ENCODE assay signal across 15 cellular contexts in the genomic region with DNA sequence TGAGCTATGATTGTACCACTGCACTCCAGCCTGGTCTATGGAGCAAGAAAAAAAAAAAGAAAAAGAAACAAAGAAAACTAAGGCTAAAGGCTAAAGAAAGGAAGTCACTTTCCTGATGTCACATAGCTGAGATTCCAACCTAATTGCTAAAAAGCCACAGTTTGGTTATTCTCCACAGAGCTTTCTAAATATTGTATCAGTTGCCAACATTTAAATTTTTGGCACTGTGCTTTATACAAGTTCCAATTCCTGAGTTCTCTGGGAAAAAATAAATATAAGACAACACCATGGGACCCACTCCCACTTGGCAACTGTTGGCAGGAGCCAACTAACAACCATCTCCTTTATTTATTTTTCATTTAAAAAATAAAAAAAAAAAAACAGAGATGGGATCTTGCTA. TPM values are rescaled to one million over a fixed set of nuclear protein-coding genes. Genes with fewer than 3 reads are reported as not detected.
A peak's percentile ranks its signal among the peaks of the same experiment; 100 is the strongest.
DNase-seq lines count a peak whose midpoint lies in the region; ATAC-seq and TF ChIP-seq lines count a peak whose summit lies in the region.
"Had no signal": no experiment of that assay in that cellular context is flagged by ENCODE, and none has a peak within 500 bp of the region (broad histone marks: within the 10 kb centered on the region; RNA-seq: fewer than 3 reads in every experiment).

No MANE protein-coding gene starts in this region.

- H3K4me1 Mint-ChIP-seq in HFFc6 (ENCODE audit: low read depth): peaks cover 23% of the 10 kb centered on the region
- peaks cover 20% of the 10 kb centered on the region for H3K4me1 Mint-ChIP-seq in dendritic cell treated with granulocyte-macrophage colony-stimulating factor and Interleukin-4, amounts not matched to agents 40 ng/mL and 50 ng/mL, for 4 days (ENCODE audit: low read depth)
- H3K4me1 Mint-ChIP-seq in activated CD4-positive, alpha-beta T cell treated with anti-CD3 and anti-CD28 coated beads for 36 hours: peaks cover 20% of the 10 kb centered on the region

- DNase-seq in AG08395 (ENCODE audit: low spot score) (peak; percentile 81), HFFc6 (peak; percentile 75), myocyte (ENCODE audit: low read depth) (peak; percentile 37), NCI-H1694 treated with DMSO at 0.1 percent for 48 hours (lab: John Stamatoyannopoulos, UW) (no peak), heart right ventricle (no peak)
- DNase-seq in activated CD4-positive, alpha-beta T cell treated with anti-CD3 and anti-CD28 coated beads for 36 hours: no peak
- DNase-seq: body of pancreas; H9; islet precursor cell; Peyer's patch; stimulated activated CD4-positive, alpha-beta T cell treated with anti-CD3 and anti-CD28 coated beads, Interleukin-4, amount 100 ng/mL, for 4 hours had no signal

- peaks cover 0 to 15% (median 10%) of the 10 kb centered on the region in 9 donors for H3K4me1 ChIP-seq in heart right ventricle
- H3K4me1 ChIP-seq: Peyer's patch had no signal

- H3K9me3 ChIP-seq in heart right ventricle: no peaks in the 10 kb centered on the region
- H3K9me3 ChIP-seq: BLaER1 treated with 17β-estradiol and CSF1 and Interleukin-3, amounts not matched to agents 10 nM and 100 nM; body of pancreas; Peyer's patch had no signal

- peaks cover 4% of the 10 kb centered on the region; the same call in 1 of the 2 replicates for H3K9me3 Mint-ChIP-seq in HFFc6
- no peaks in the 10 kb centered on the region for H3K9me3 Mint-ChIP-seq in dendritic cell treated with granulocyte-macrophage colony-stimulating factor and Interleukin-4, amounts not matched to agents 40 ng/mL and 50 ng/mL, for 4 days
- peaks cover 2% of the 10 kb centered on the region for H3K9me3 Mint-ChIP-seq in activated CD4-positive, alpha-beta T cell treated with anti-CD3 and anti-CD28 coated beads for 36 hours (ENCODE audit: low read depth)
- H3K9me3 Mint-ChIP-seq: H9 had no signal

- peak overlapping the region; percentile 57 for H3K27ac Mint-ChIP-seq in HFFc6
- H3K27ac Mint-ChIP-seq in dendritic cell treated with granulocyte-macrophage colony-stimulating factor and Interleukin-4, amounts not matched to agents 40 ng/mL and 50 ng/mL, for 4 days: peak overlapping the region; percentile 92
- no peak overlapping the region for H3K27ac Mint-ChIP-seq in activated CD4-positive, alpha-beta T cell treated with anti-CD3 and anti-CD28 coated beads for 36 hours
- H3K27ac Mint-ChIP-seq: H9 had no signal

- ATAC-seq in HG02840 (IDR thresholded peaks at IDR 0.05; ENCODE audit: low FRiP score, unreplicated experiment) (no peak), heart right ventricle (no peak)
- no peak for ATAC-seq in activated CD4-positive, alpha-beta T cell treated with anti-CD3 and anti-CD28 coated beads for 36 hours
- ATAC-seq: body of pancreas had no signal

- no peak overlapping the region for H3K4me3 Mint-ChIP-seq in HFFc6
- H3K4me3 Mint-ChIP-seq in dendritic cell treated with granulocyte-macrophage colony-stimulating factor and Interleukin-4, amounts not matched to agents 40 ng/mL and 50 ng/mL, for 4 days: no peak overlapping the region
- no peak overlapping the region for H3K4me3 Mint-ChIP-seq in activated CD4-positive, alpha-beta T cell treated with anti-CD3 and anti-CD28 coated beads for 36 hours
- H3K4me3 Mint-ChIP-seq: H9 had no signal

- CTCF ChIA-PET in activated CD4-positive, alpha-beta T cell treated with anti-CD3 and anti-CD28 coated beads for 36 hours (lab: Charles Lee): interaction anchor here (0.6 to 0.8 kb wide), 4 partner anchors 20 to 1581 kb away, joined by 3 read pairs; no protein-coding TSS in a partner anchor

- H3K27me3 Mint-ChIP-seq in HFFc6 (ENCODE audit: insufficient read depth): peaks cover 2% of the 10 kb centered on the region
- H3K27me3 Mint-ChIP-seq in dendritic cell treated with granulocyte-macrophage colony-stimulating factor and Interleukin-4, amounts not matched to agents 40 ng/mL and 50 ng/mL, for 4 days: peaks cover 7% of the 10 kb centered on the region
- H3K27me3 Mint-ChIP-seq in activated CD4-positive, alpha-beta T cell treated with anti-CD3 and anti-CD28 coated beads for 36 hours: no peaks in the 10 kb centered on the region

- H3K36me3 ChIP-seq in heart right ventricle: peaks cover 0 to 19% (median 0%) of the 10 kb centered on the region in 9 donors

- intact Hi-C loops in dendritic cell treated with granulocyte-macrophage colony-stimulating factor and Interleukin-4, amounts not matched to agents 40 ng/mL and 50 ng/mL, for 4 days (cut with micrococcal nuclease): no loop called here
- intact Hi-C loops in activated CD4-positive, alpha-beta T cell treated with anti-CD3 and anti-CD28 coated beads for 36 hours (cut with DNase I, micrococcal nuclease): no loop called here
- intact Hi-C loops in heart right ventricle (cut with DNase I): no loop called here

- peak overlapping the region in 2 of 10 donors; percentile 81 to 82 for H3K27ac ChIP-seq in heart right ventricle
- H3K27ac ChIP-seq: BLaER1 treated with 17β-estradiol and CSF1 and Interleukin-3, amounts not matched to agents 10 nM and 100 nM; body of pancreas; epithelial cell of prostate had no signal

- POLR2A ChIA-PET in activated CD4-positive, alpha-beta T cell treated with anti-CD3 and anti-CD28 coated beads for 36 hours (lab: Charles Lee): interaction anchor here (0.6 to 0.7 kb wide), 4 partner anchors 10 to 1120 kb away, joined by 3 to 5 read pairs (median 3); no protein-coding TSS in a partner anchor

- no peaks in the 10 kb centered on the region for H3K27me3 ChIP-seq in heart right ventricle
- H3K27me3 ChIP-seq: BLaER1 treated with 17β-estradiol and CSF1 and Interleukin-3, amounts not matched to agents 10 nM and 100 nM; body of pancreas; Peyer's patch had no signal

- TF ChIP-seq CTCF in HFFc6 (IDR thresholded peaks at IDR 0.05): no peak
- no peak for TF ChIP-seq CTCF in heart right ventricle (IDR thresholded peaks at IDR 0.05)

- H3K4me3 ChIP-seq in heart right ventricle: no peak overlapping the region
- H3K4me3 ChIP-seq: BLaER1 treated with 17β-estradiol and CSF1 and Interleukin-3, amounts not matched to agents 10 nM and 100 nM; body of pancreas; Peyer's patch had no signal

- H3K36me3 Mint-ChIP-seq in HFFc6 (ENCODE audit: low read depth): peaks cover 40% of the 10 kb centered on the region
- peaks cover 74% of the 10 kb centered on the region for H3K36me3 Mint-ChIP-seq in dendritic cell treated with granulocyte-macrophage colony-stimulating factor and Interleukin-4, amounts not matched to agents 40 ng/mL and 50 ng/mL, for 4 days (ENCODE audit: low read depth)
- H3K36me3 Mint-ChIP-seq in activated CD4-positive, alpha-beta T cell treated with anti-CD3 and anti-CD28 coated beads for 36 hours (ENCODE audit: low read depth): peaks cover 20% of the 10 kb centered on the region

RNA-seq across cellular contexts. Expression of gene LYPD3, which starts 11.2 kb away (rescaled TPM):
- under 1 TPM; 0.17 to 0.35 (median 0.22) TPM for total RNA-seq in HFFc6 (2021; fragmentation: NEBNext Ultra II Directional; extraction: Animal tissue kit (Norgen Biotek cat#: 25700))
- total RNA-seq in myocyte (0.21 and 0.37 TPM in 2 replicates), heart right ventricle (under 1 TPM in 8 of 10 donors, not detected in 2; 0.14 to 0.75 (median 0.37) TPM)
- 0.20 TPM for polyA plus RNA-seq in myocyte (2012)
- 1 to 10 TPM; 2.1 to 3.1 TPM for total RNA-seq in activated CD4-positive, alpha-beta T cell treated with anti-CD3 and anti-CD28 coated beads for 36 hours
- under 1 TPM; 0.29 to 0.42 TPM for polyA plus RNA-seq in heart right ventricle

RNA-seq across cellular contexts. Expression of gene PHLDB3, which starts 27.9 kb away (rescaled TPM):
- 10 to 100 TPM in 4 of 6 experiments, 1 to 10 TPM in 2; 7.5 to 12.5 (median 11.7) TPM for total RNA-seq in HFFc6 (2021; fragmentation: NEBNext Ultra II Directional; extraction: Animal tissue kit (Norgen Biotek cat#: 25700))
- total RNA-seq in myocyte (7.8 and 15.7 TPM in 2 replicates), heart right ventricle (10 to 100 TPM in 1 of 10 donors, 1 to 10 TPM in 9; 4.1 to 10.0 (median 7.0) TPM)
- polyA plus RNA-seq in myocyte (2012): 5.6 TPM
- total RNA-seq in activated CD4-positive, alpha-beta T cell treated with anti-CD3 and anti-CD28 coated beads for 36 hours: 10 to 100 TPM; 14.7 to 17.8 TPM
- 1 to 10 TPM; 4.0 to 5.7 TPM for polyA plus RNA-seq in heart right ventricle

RNA-seq across cellular contexts. Expression of gene ETHE1, which starts 50.4 kb away (rescaled TPM):
- 100 to 1,000 TPM in 4 of 6 experiments, 10 to 100 TPM in 2; 81.3 to 125 (median 107) TPM for total RNA-seq in HFFc6 (2021; fragmentation: NEBNext Ultra II Directional; extraction: Animal tissue kit (Norgen Biotek cat#: 25700))
- total RNA-seq in myocyte (17.6 and 19.8 TPM in 2 replicates), heart right ventricle (10 to 100 TPM in 9 of 10 donors, 1 to 10 TPM in 1; 8.7 to 21.3 (median 13.0) TPM)
- 42.6 TPM for polyA plus RNA-seq in myocyte (2012)
- 10 to 100 TPM; 68.7 to 78.8 TPM for total RNA-seq in activated CD4-positive, alpha-beta T cell treated with anti-CD3 and anti-CD28 coated beads for 36 hours
- 10 to 100 TPM in 1 of 2 donors, 1 to 10 TPM in 1; 5.1 to 23.6 TPM for polyA plus RNA-seq in heart right ventricle

RNA-seq across cellular contexts. Expression of gene ZNF575, which starts 56.4 kb away (rescaled TPM):
- total RNA-seq in HFFc6 (2021; fragmentation: NEBNext Ultra II Directional; extraction: Animal tissue kit (Norgen Biotek cat#: 25700)): 1 to 10 TPM; 1.6 to 2.9 (median 2.3) TPM
- total RNA-seq in myocyte (not detected in 2 replicates), heart right ventricle (1 to 10 TPM in 7 of 10 donors, under 1 TPM in 3; 0.45 to 2.0 (median 1.3) TPM)
- polyA plus RNA-seq in myocyte (2012): 4.1 TPM
- total RNA-seq in activated CD4-positive, alpha-beta T cell treated with anti-CD3 and anti-CD28 coated beads for 36 hours: 1 to 10 TPM; 3.4 to 4.3 TPM
- polyA plus RNA-seq in heart right ventricle: under 1 TPM; 0.54 to 0.80 TPM
- total RNA-seq: H9 had no signal

Comparison
In these comparisons a context has a peak if more than half of its experiments do, and no peak if none do; other contexts are left out.
1. DNase-seq: peak in AG08395 (single experiment), HFFc6 (single experiment) and myocyte (single experiment); none in NCI-H1694 treated with DMSO at 0.1 percent for 48 hours (single experiment), activated CD4-positive, alpha-beta T cell treated with anti-CD3 and anti-CD28 coated beads for 36 hours (single experiment) and heart right ventricle (0 of 2).